ENCODE assay signal across 8 cellular contexts in the genomic region with DNA sequence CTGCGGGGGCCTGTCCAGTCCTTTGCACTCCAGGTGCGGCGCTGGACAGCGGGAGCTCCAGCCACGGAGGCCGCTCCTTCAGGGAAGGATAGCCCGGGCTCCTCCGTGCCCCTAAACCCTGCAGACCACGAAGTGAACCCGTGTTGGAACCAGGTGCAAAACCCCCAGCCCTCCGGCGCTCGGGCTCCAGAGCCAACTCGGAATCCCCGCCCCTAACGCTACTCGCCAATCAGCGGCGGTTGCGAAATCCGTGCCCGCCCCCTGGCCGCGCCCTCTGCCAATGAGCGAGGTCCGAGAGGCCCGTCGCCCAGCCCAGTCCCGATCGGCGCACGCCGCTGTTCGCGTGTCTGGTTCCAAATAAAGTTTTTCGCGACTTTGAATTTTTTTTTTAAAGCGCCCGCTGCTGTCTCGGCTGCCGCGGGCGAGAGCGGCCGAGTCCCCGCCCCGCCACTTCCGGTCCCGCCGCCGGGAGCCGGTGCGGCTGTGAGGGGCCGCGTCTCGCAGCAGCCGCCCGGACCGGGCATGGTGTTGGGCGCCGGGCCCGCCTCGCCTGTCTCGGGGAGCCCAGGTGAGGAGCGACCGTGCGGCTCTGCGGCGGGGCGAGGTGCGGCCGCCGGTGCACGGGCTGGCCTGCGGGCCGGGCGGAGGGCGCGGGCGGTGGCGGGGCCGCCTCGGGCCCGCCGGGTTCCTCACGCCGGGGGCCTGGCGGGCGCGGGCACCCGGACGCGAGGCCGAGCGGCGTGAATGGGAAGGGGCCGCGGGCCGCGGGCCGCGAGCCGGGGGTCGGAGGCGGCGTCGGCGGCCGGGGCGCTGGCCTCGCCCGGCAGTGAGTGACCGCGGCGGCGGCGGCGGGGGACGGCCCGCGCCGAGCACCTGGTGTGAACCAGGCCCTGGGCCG. TPM values are rescaled to one million over a fixed set of nuclear protein-coding genes. Genes with fewer than 3 reads are reported as not detected.
DNase-seq lines count a peak whose midpoint lies in the region; ATAC-seq, FAIRE-seq and TF ChIP-seq lines count a peak whose summit lies in the region.

A gene with protein sequence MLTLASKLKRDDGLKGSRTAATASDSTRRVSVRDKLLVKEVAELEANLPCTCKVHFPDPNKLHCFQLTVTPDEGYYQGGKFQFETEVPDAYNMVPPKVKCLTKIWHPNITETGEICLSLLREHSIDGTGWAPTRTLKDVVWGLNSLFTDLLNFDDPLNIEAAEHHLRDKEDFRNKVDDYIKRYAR (plus strand): TSS at position 450 of the 898 bp plus-strand sequence. CDS start 6,094 bp downstream, outside the sequence.

- DNase-seq in GM12891 (ENCODE audit: insufficient read length, low spot score) = peak; percentile 99
- DNase-seq in NCI-H1436 (lab: John Stamatoyannopoulos, UW) = peak; percentile 95
- DNase-seq in T-helper 1 cell = peak; percentile 93 to 96 (median 95)
- peak; percentile 97 to 98 (median 98) for DNase-seq in adrenal gland
- DNase-seq in heart right ventricle = peak; percentile 97 to 98
- peak; percentile 99 for DNase-seq in posterior vena cava (ENCODE audit: low spot score)
- DNase-seq in upper lobe of right lung = peak; percentile 99

- no peaks in the 10 kb centered on the region for H3K36me3 ChIP-seq in adrenal gland (replicated peaks in 1 of 2)
- no peaks in the 10 kb centered on the region for H3K36me3 ChIP-seq in heart right ventricle
- H3K36me3 ChIP-seq in upper lobe of right lung = no peaks in the 10 kb centered on the region

- H3K27me3 ChIP-seq in adrenal gland = no peaks in the 10 kb centered on the region
- H3K27me3 ChIP-seq in heart right ventricle = no peaks in the 10 kb centered on the region
- no peaks in the 10 kb centered on the region for H3K27me3 ChIP-seq in upper lobe of right lung

- H3K4me3 ChIP-seq in adrenal gland (peak within 1 kb of the TSS; percentile 45 to 78 (median 68)), heart right ventricle (peak within 1 kb of the TSS; percentile 60 to 87 (median 74)), upper lobe of right lung (peak within 1 kb of the TSS; percentile 76)

- H3K4me1 ChIP-seq in adrenal gland (replicated peaks in 1 of 2) = peaks cover 18 to 26% of the 10 kb centered on the region in 2 donors
- H3K4me1 ChIP-seq in heart right ventricle = peaks cover 15 to 50% (median 31%) of the 10 kb centered on the region in 9 donors
- H3K4me1 ChIP-seq in upper lobe of right lung = peaks cover 30% of the 10 kb centered on the region

- ATAC-seq in HG02798 (IDR thresholded peaks at IDR 0.05; ENCODE audit: poor library complexity, unreplicated experiment) (peak; percentile 98), heart right ventricle (peak; percentile 97 to 99 (median 98)), upper lobe of right lung (peak; percentile 96)

- FAIRE-seq in GM12891 (lab: Jason Lieb, UNC) = peak; percentile 93

- no peak for TF ChIP-seq POLR2A in GM12891 (IDR thresholded peaks at IDR 0.05; ENCODE audit: low read depth, low read length)
- TF ChIP-seq POLR2A in adrenal gland (IDR thresholded peaks at IDR 0.05) = peak; percentile 74 to 89

- 0 to 1% (median 0%) methylated on average over 1 to 123 of the region's 123 CpGs for WGBS in adrenal gland, 4 donors
- WGBS in heart right ventricle, 2 donors = 0% methylated on average over 88 to 123 of the region's 123 CpGs

- H3K27ac ChIP-seq in adrenal gland = peak within 1 kb of the TSS in 4 of 5 donors; percentile 40 to 92 (median 68)
- peak within 1 kb of the TSS in 9 of 10 donors; percentile 67 to 87 (median 75) for H3K27ac ChIP-seq in heart right ventricle
- H3K27ac ChIP-seq in upper lobe of right lung = peak within 1 kb of the TSS; percentile 68

- TF ChIP-seq CTCF in adrenal gland (IDR thresholded peaks at IDR 0.05) (peak in 1 of 6 experiments; percentile 8), heart right ventricle (IDR thresholded peaks at IDR 0.05) (no peak), upper lobe of right lung (IDR thresholded peaks at IDR 0.05) (no peak)

- intact Hi-C loops in adrenal gland (cut with DNase I) (loop anchor here in 1 of 2 donors (5.0 kb wide), 1 partner anchor 95 kb away; a partner anchor contains a TSS), heart right ventricle (cut with DNase I) (loop anchor here in 5 of 10 donors (5.0 to 10.0 kb wide), 5 partner anchors 45 to 170 kb away; a partner anchor contains a TSS), posterior vena cava (cut with DNase I) (no loop called here), upper lobe of right lung (cut with DNase I) (no loop called here)

- H3K9me3 ChIP-seq in adrenal gland (replicated peaks in 1 of 3) = peaks cover 0 to 3% (median 0%) of the 10 kb centered on the region in 3 donors
- peaks cover 0 to 15% (median 9%) of the 10 kb centered on the region in 11 donors for H3K9me3 ChIP-seq in heart right ventricle
- H3K9me3 ChIP-seq in upper lobe of right lung = no peaks in the 10 kb centered on the region

TF ChIP-seq in GM12891, 5 proteins besides CTCF, POLR2A, EP300 and RAD21:
- no peak for TF ChIP-seq TAF1 (IDR thresholded peaks at IDR 0.05; ENCODE audit: low read depth, low read length)
- no peak for TF ChIP-seq SPI1 (IDR thresholded peaks at IDR 0.05; ENCODE audit: low read depth, low read length)
- peak; percentile 49 for TF ChIP-seq PAX5 (IDR thresholded peaks at IDR 0.05; ENCODE audit: insufficient read depth, low read length, severe bottlenecking)
- no peak for TF ChIP-seq POU2F2 (IDR thresholded peaks at IDR 0.05; ENCODE audit: low read depth, low read length)

RNA-seq across cellular contexts. Expression of the gene that starts here (rescaled TPM):
- polyA plus RNA-seq in GM12891 (2012; ENCODE audit: low read depth, missing spikeins) = 18.1 TPM
- total RNA-seq in adrenal gland (100 to 1,000 TPM in 1 of 8 donors, 10 to 100 TPM in 7; 44.7 to 101 (median 57.5) TPM), heart right ventricle (10 to 100 TPM; 53.6 to 82.2 (median 63.7) TPM), posterior vena cava (10 to 100 TPM; 49.5 to 49.9 TPM), upper lobe of right lung (51.4 TPM)
- polyA plus RNA-seq in adrenal gland (100 to 1,000 TPM in 1 of 3 donors, 10 to 100 TPM in 2; 26.8 to 101 (median 38.2) TPM), heart right ventricle (10 to 100 TPM; 43.5 to 76.6 TPM)

Comparison
In these comparisons a context has a peak if more than half of its experiments do, and no peak if none do; other contexts are left out.
1. Peak in every context shown above with its lines: DNase-seq, ATAC-seq, H3K4me3 ChIP-seq and H3K27ac ChIP-seq.